Comparison of ENCODE assay signal across 8 cellular contexts in genomic region chr20:4973330-4974097, GRCh38. TPM values are rescaled to one million over a fixed set of nuclear protein-coding genes. Genes with fewer than 3 reads are reported as not detected.
DNase-seq lines count a peak whose midpoint lies in the region; ATAC-seq and TF ChIP-seq lines count a peak whose summit lies in the region.

No MANE protein-coding gene starts in this region.

- H3K9me3 ChIP-seq in CD4-positive, CD25-positive, alpha-beta regulatory T cell (ENCODE audit: control insufficient read depth in 2 of 2, low read length in 2 of 2): no peaks in the 10 kb centered on the region

- H3K4me3 ChIP-seq in CD4-positive, CD25-positive, alpha-beta regulatory T cell (ENCODE audit: low read depth, low read length): peak overlapping the region; percentile 49

- peaks cover 13% of the 10 kb centered on the region for H3K36me3 ChIP-seq in CD4-positive, CD25-positive, alpha-beta regulatory T cell (ENCODE audit: control insufficient read depth, insufficient read depth, low read length)

- peak in 2 of 3 donors; percentile 6 to 72 for DNase-seq in CD4-positive, CD25-positive, alpha-beta regulatory T cell
- DNase-seq in activated CD4-positive, CD25-positive, alpha-beta regulatory T cell treated with anti-CD3 and anti-CD28 coated beads, Interleukin-2, amount 50 U/mL, for 72 hours: peak; percentile 53
- no peak for DNase-seq in osteocyte (ENCODE audit: extremely low spot score, unreplicated experiment)
- no peak for DNase-seq in NCI-H1694 treated with DMSO at 0.1 percent for 48 hours (lab: John Stamatoyannopoulos, UW)
- DNase-seq in T-helper 9 cell: no peak

- H3K27me3 Mint-ChIP-seq in CD4-positive, CD25-positive, alpha-beta regulatory T cell: no peaks in the 10 kb centered on the region
- H3K27me3 Mint-ChIP-seq in osteocyte (ENCODE audit: unreplicated experiment): no peaks in the 10 kb centered on the region

- peak overlapping the region; percentile 71 to 89 (median 87) for H3K27ac Mint-ChIP-seq in CD4-positive, CD25-positive, alpha-beta regulatory T cell
- H3K27ac Mint-ChIP-seq in osteocyte (ENCODE audit: unreplicated experiment): peak overlapping the region; percentile 31

- no peak for TF ChIP-seq CTCF in osteocyte (IDR thresholded peaks at IDR 0.05)

- peaks cover 7% of the 10 kb centered on the region for H3K36me3 Mint-ChIP-seq in CD4-positive, CD25-positive, alpha-beta regulatory T cell
- H3K36me3 Mint-ChIP-seq in osteocyte (ENCODE audit: unreplicated experiment): peaks cover 12% of the 10 kb centered on the region

- no peaks in the 10 kb centered on the region for H3K27me3 ChIP-seq in CD4-positive, CD25-positive, alpha-beta regulatory T cell (ENCODE audit: control insufficient read depth, insufficient read depth, low read length)

- H3K4me3 Mint-ChIP-seq in CD4-positive, CD25-positive, alpha-beta regulatory T cell: peak overlapping the region in 3 of 4 donors; percentile 1 to 71 (median 46)
- H3K4me3 Mint-ChIP-seq in osteocyte (ENCODE audit: unreplicated experiment): peak overlapping the region; percentile 8

- no peak overlapping the region for H3K27ac ChIP-seq in CD4-positive, CD25-positive, alpha-beta regulatory T cell (ENCODE audit: insufficient read depth, low read length, poor library complexity, severe bottlenecking)

- ATAC-seq in CD4-positive, CD25-positive, alpha-beta regulatory T cell (ENCODE audit: low read depth in 2 of 2): peak; percentile 57 to 62
- ATAC-seq in GM19467 (IDR thresholded peaks at IDR 0.05; ENCODE audit: unreplicated experiment): peak; percentile 82
- ATAC-seq in HG03521 (IDR thresholded peaks at IDR 0.05; ENCODE audit: unreplicated experiment): peak; percentile 77
- peak; percentile 33 for ATAC-seq in esophagus mucosa

- peaks cover 15 to 38% (median 17%) of the 10 kb centered on the region in 4 donors for H3K4me1 Mint-ChIP-seq in CD4-positive, CD25-positive, alpha-beta regulatory T cell
- peaks cover 16% of the 10 kb centered on the region for H3K4me1 Mint-ChIP-seq in osteocyte (ENCODE audit: unreplicated experiment)

- H3K9me3 Mint-ChIP-seq in CD4-positive, CD25-positive, alpha-beta regulatory T cell: no peaks in the 10 kb centered on the region
- no peaks in the 10 kb centered on the region for H3K9me3 Mint-ChIP-seq in osteocyte (ENCODE audit: unreplicated experiment)

- H3K4me1 ChIP-seq in CD4-positive, CD25-positive, alpha-beta regulatory T cell (ENCODE audit: control insufficient read depth, insufficient read depth, low read length, poor library complexity, severe bottlenecking): peaks cover 7% of the 10 kb centered on the region

RNA-seq across cellular contexts. Expression of gene SLC23A2, which starts 27.8 kb away (rescaled TPM):
- 19.6 TPM for total RNA-seq in CD4-positive, CD25-positive, alpha-beta regulatory T cell
- 1 to 10 TPM; 3.7 to 5.2 (median 4.3) TPM for polyA plus RNA-seq in CD4-positive, CD25-positive, alpha-beta regulatory T cell
- 9.4 TPM for total RNA-seq in esophagus mucosa
- total RNA-seq in osteocyte: 22.2 and 23.1 TPM in 2 replicates

Comparison
In these comparisons a context has a peak if more than half of its experiments do, and no peak if none do; other contexts are left out.
1. DNase-seq: peak in CD4-positive, CD25-positive, alpha-beta regulatory T cell (2 of 3) and activated CD4-positive, CD25-positive, alpha-beta regulatory T cell treated with anti-CD3 and anti-CD28 coated beads, Interleukin-2, amount 50 U/mL, for 72 hours (single experiment); none in osteocyte (single experiment), NCI-H1694 treated with DMSO at 0.1 percent for 48 hours (single experiment) and T-helper 9 cell (single experiment).
2. Peak in every context shown above with its lines, with median percentiles within 50 percentile points of each other: ATAC-seq.